1 cellular context compared by ENCODE assay signal in the genomic region with DNA sequence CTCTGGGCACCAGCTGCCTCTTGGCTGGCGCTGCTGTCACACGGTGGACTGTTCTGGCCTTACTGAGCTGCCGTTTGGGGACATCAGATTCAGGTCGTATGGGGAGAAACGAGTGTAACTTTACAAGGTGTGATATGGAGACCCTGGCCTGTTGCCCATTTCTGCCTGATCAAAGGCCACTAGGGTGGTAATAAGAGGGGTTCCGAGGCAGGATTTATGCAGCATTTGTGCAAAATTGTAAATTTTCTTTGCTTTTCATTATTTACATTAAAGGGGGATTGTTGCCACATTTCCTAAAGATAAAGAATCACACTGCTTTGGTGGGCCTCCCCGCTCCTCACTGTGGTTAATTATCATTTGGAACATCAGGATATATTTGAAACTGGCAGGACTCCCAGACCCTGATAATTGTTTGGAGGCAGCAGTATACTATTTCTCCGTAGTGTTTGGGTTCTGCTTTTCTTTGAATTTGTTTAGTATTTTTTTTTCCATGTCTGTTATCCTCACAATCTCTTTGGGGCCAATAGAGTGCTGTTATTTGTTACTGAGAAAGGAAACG.
TF ChIP-seq lines count a peak whose summit lies in the region.

No MANE protein-coding gene starts in this region.

TF ChIP-seq in GM12878, 131 proteins besides CTCF, POLR2A, EP300 and RAD21 (continued from another document):
- TF ChIP-seq REST (IDR thresholded peaks at IDR 0.05; ENCODE audit: low read depth, low read length): no peak
- no peak for TF ChIP-seq HDAC6 (IDR thresholded peaks at IDR 0.05; ENCODE audit: unreplicated experiment)
- TF ChIP-seq CEBPZ (IDR thresholded peaks at IDR 0.05; ENCODE audit: low read depth, low read length): no peak
- TF ChIP-seq, protein P1, sequence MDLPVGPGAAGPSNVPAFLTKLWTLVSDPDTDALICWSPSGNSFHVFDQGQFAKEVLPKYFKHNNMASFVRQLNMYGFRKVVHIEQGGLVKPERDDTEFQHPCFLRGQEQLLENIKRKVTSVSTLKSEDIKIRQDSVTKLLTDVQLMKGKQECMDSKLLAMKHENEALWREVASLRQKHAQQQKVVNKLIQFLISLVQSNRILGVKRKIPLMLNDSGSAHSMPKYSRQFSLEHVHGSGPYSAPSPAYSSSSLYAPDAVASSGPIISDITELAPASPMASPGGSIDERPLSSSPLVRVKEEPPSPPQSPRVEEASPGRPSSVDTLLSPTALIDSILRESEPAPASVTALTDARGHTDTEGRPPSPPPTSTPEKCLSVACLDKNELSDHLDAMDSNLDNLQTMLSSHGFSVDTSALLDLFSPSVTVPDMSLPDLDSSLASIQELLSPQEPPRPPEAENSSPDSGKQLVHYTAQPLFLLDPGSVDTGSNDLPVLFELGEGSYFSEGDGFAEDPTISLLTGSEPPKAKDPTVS (IDR thresholded peaks at IDR 0.05; ENCODE audit: low read depth, low read length): no peak
- no peak for TF ChIP-seq ATF2 (IDR thresholded peaks at IDR 0.05; ENCODE audit: low read length)
